In the genomic region with DNA sequence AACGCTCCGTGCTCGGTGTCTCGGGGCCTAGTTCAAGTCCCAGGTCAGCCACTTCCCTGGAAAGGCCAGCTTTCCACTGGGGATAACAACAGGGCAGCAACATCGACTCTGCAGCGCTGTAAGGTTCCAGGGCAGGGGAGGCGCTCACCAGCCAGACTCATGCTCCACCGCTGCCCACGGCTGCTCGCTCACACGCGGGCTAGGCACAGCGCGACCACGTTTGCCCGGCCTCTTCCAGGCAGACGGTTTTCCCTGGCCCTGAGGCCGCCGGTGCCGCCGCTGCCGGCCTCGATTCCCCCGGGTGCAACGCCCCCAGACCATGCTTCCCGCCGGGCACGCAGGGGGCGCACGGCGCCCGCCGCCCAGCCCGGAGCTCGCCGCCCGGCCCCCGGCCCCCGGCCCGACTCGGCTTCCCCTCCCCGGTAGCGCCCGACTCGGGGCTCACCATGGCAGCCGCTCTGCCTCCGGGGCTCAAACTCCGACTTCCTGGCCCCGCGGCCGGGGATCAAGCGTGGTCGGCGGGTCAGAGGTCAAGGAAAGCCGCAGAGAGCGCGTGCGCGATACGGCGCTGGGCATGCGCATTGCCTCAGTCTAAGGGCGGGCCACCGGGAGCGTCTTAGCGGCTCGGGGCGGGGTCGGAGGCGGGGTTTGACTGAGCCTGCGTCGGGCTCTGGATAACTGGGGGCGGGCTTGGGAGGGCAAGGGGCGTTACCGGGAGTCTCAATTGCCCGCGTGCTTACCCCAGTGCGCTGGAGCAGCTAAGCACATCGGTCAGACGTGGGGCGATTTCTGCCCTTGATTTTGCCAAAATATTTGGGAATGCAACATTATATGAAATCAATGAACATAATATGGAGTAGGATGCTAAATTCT, we compare ENCODE assay signal across 1 cellular context.
TF ChIP-seq lines count a peak whose summit lies in the region.

TSS of gene PAM16 (minus strand) at position 535 of the 873 bp plus-strand sequence. CDS start at position 448, 87 bp downstream.

TF ChIP-seq in IMR-90, 13 proteins besides CTCF, POLR2A, EP300 and RAD21 (continued from another document):
- TF ChIP-seq, protein P1, sequence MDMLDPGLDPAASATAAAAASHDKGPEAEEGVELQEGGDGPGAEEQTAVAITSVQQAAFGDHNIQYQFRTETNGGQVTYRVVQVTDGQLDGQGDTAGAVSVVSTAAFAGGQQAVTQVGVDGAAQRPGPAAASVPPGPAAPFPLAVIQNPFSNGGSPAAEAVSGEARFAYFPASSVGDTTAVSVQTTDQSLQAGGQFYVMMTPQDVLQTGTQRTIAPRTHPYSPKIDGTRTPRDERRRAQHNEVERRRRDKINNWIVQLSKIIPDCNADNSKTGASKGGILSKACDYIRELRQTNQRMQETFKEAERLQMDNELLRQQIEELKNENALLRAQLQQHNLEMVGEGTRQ (IDR thresholded peaks at IDR 0.05; ENCODE audit: low read depth, low read length), result no peak
- TF ChIP-seq FOS (IDR thresholded peaks at IDR 0.05; ENCODE audit: low read depth, low read length), result no peak
- TF ChIP-seq MAFK (IDR thresholded peaks at IDR 0.05; ENCODE audit: low read depth, low read length), result no peak
- TF ChIP-seq MXI1 (IDR thresholded peaks at IDR 0.05; ENCODE audit: borderline replicate concordance, low read depth, low read length), result peak; percentile 86
- TF ChIP-seq SMC3 (IDR thresholded peaks at IDR 0.05; ENCODE audit: low read depth, low read length), result no peak
